8 cellular contexts compared by ENCODE assay signal in genomic region chr4:71065991-71066390, GRCh38.
"Had no signal": no experiment of that assay in that cellular context is flagged by ENCODE, and none has a peak within 500 bp of the region (broad histone marks: within the 10 kb centered on the region; RNA-seq: fewer than 3 reads in every experiment).

No MANE protein-coding gene starts in this region.

- DNase-seq: H7, HFFc6, IMR-90, KG1 had no signal

- FAIRE-seq: H1, K562 had no signal

- ATAC-seq: GM23338, HCT116, K562 had no signal
